In genomic region chr5:168227973-168228615, GRCh38 we compare ENCODE assay signal across 8 cellular contexts.
DNase-seq lines count a peak whose midpoint lies in the region; ATAC-seq and TF ChIP-seq lines count a peak whose summit lies in the region.

No MANE protein-coding gene starts in this region.

- DNase-seq in fibroblast of mammary gland (ENCODE audit: low read depth) (peak; percentile 38), NCI-H128 (lab: John Stamatoyannopoulos, UW; ENCODE audit: unreplicated experiment) (no peak), NCI-H345 (lab: John Stamatoyannopoulos, UW) (no peak), left lobe of liver (ENCODE audit: low spot score) (no peak), NCI-H2107 (lab: John Stamatoyannopoulos, UW) (no peak)

- no peak overlapping the region for H3K4me3 ChIP-seq in fibroblast of mammary gland (ENCODE audit: control insufficient read depth, low read depth, low read length)

- TF ChIP-seq CTCF in fibroblast of mammary gland (conservative IDR thresholded peaks at IDR 0.05; ENCODE audit: control insufficient read depth, insufficient read depth, low read depth, low read length): no peak

- ATAC-seq in GM18519 (IDR thresholded peaks at IDR 0.05; ENCODE audit: low FRiP score, unreplicated experiment) (peak; percentile 97), GM21717 (IDR thresholded peaks at IDR 0.05; ENCODE audit: unreplicated experiment) (peak; percentile 100), HG03565 (IDR thresholded peaks at IDR 0.05; ENCODE audit: unreplicated experiment) (peak; percentile 100), left lobe of liver (no peak)
